ENCODE assay signal across 8 cellular contexts in the genomic region with DNA sequence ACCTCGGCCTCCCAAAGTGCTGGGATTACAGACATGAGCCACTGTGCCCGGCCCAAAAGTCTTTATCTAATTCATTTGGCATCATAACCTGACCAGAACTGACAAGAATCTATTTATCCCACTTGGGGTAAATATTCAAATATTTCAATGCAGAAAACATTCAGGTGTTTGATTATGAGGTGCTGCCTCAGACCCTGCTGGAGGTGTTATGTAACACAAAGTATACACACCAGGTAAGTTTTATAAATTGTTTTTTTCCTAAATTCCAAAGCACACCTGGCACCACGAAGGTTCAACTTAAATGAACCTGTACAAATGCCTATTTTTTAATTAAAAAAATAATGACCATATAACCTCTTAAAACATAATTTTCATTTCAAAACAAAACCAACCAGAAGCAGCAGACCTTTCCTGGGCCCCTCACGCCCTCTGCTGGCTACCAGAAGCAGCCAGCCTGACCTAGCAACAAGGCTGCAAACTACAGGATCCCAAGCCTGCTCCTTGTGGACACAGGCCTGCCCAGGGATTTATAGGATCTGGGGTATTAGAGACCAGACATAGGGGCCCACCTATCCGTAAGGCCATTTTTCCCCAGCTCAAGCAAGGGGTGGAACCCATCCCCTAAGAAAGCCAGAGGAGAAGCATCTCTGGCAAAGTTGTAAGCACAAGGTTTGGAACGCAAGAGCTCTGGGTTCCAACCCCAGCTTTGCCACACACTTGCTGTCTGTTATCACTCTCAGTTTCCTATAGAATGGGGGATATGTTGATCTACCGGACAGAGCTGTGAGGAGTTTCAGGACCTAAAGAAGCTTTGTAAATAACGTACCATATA. TPM values are rescaled to one million over a fixed set of nuclear protein-coding genes. Genes with fewer than 3 reads are reported as not detected.
DNase-seq lines count a peak whose midpoint lies in the region; ATAC-seq and TF ChIP-seq lines count a peak whose summit lies in the region.

No MANE protein-coding gene starts in this region.

- ATAC-seq in natural killer cell (peak; percentile 59 to 72 (median 70)), HG03460 (IDR thresholded peaks at IDR 0.05; ENCODE audit: unreplicated experiment) (no peak), GM21390 (IDR thresholded peaks at IDR 0.05; ENCODE audit: unreplicated experiment) (no peak)

- peak; percentile 43 for DNase-seq in A673 (ENCODE audit: low spot score)
- DNase-seq in GM03348 (ENCODE audit: low spot score), result peak; percentile 65
- peak; percentile 54 for DNase-seq in NAMALWA (ENCODE audit: low spot score)
- DNase-seq in activated CD4-positive, alpha-beta memory T cell treated with anti-CD3 and anti-CD28 coated beads for 36 hours, result peak; percentile 65
- peak; percentile 63 to 78 for DNase-seq in erythroblast (lab: John Stamatoyannopoulos, UW)
- DNase-seq in natural killer cell, result peak; percentile 36

- no peaks in the 10 kb centered on the region for H3K27me3 Mint-ChIP-seq in activated CD4-positive, alpha-beta memory T cell treated with anti-CD3 and anti-CD28 coated beads for 36 hours
- H3K27me3 Mint-ChIP-seq in natural killer cell (ENCODE audit: low read depth in 2 of 2), result peaks cover 0 to 6% of the 10 kb centered on the region in 2 donors

- peak overlapping the region; percentile 67 for H3K27ac Mint-ChIP-seq in activated CD4-positive, alpha-beta memory T cell treated with anti-CD3 and anti-CD28 coated beads for 36 hours
- H3K27ac Mint-ChIP-seq in natural killer cell, result peak overlapping the region; percentile 40 to 72

- H3K36me3 ChIP-seq in A673 (ENCODE audit: insufficient read depth, low read length, poor library complexity, severe bottlenecking), result no peaks in the 10 kb centered on the region

- H3K27ac ChIP-seq in A673 (ENCODE audit: low read depth, low read length, poor library complexity, severe bottlenecking), result no peak overlapping the region

- TF ChIP-seq POLR2A in erythroblast (IDR thresholded peaks at IDR 0.05; ENCODE audit: low read length), result no peak

- H3K4me1 Mint-ChIP-seq in activated CD4-positive, alpha-beta memory T cell treated with anti-CD3 and anti-CD28 coated beads for 36 hours (ENCODE audit: low read depth), result peaks cover 49% of the 10 kb centered on the region
- H3K4me1 Mint-ChIP-seq in natural killer cell, result peaks cover 29 to 42% of the 10 kb centered on the region in 2 donors

- intact Hi-C loops in A673 (cut with micrococcal nuclease; ENCODE audit: unreplicated experiment), result loop anchor here (10.0 kb wide), 1 partner anchor 141 kb away; a partner anchor contains a TSS
- intact Hi-C loops in activated CD4-positive, alpha-beta memory T cell treated with anti-CD3 and anti-CD28 coated beads for 36 hours (cut with micrococcal nuclease), result no loop called here
- intact Hi-C loops in natural killer cell (cut with micrococcal nuclease), result loop anchor here (2.0 kb wide), 1 partner anchor 297 kb away; no protein-coding TSS in a partner anchor

- no peak overlapping the region for H3K4me3 Mint-ChIP-seq in activated CD4-positive, alpha-beta memory T cell treated with anti-CD3 and anti-CD28 coated beads for 36 hours
- H3K4me3 Mint-ChIP-seq in natural killer cell, result no peak overlapping the region

- no peaks in the 10 kb centered on the region for H3K27me3 ChIP-seq in A673 (replicated peaks; ENCODE audit: insufficient read depth, low read depth, low read length, poor library complexity)

- no peak overlapping the region for H3K4me3 ChIP-seq in A673 (ENCODE audit: low read depth, low read length, poor library complexity, severe bottlenecking)

- BruUV-seq in A673 (replicated peaks; lab: Mats Ljungman, UMichigan), result no TSS peak

- H3K4me1 ChIP-seq in A673 (ENCODE audit: insufficient read depth, low read length, poor library complexity, severe bottlenecking), result no peaks in the 10 kb centered on the region

- TF ChIP-seq CTCF in A673 (conservative IDR thresholded peaks at IDR 0.05; ENCODE audit: low read depth, low read length) (peak; percentile 84), natural killer cell (IDR thresholded peaks at IDR 0.05) (peak; percentile 71)

- H3K9me3 ChIP-seq in A673 (ENCODE audit: low read depth, low read length, poor library complexity, severe bottlenecking), result no peaks in the 10 kb centered on the region

- peaks cover 20% of the 10 kb centered on the region for H3K36me3 Mint-ChIP-seq in activated CD4-positive, alpha-beta memory T cell treated with anti-CD3 and anti-CD28 coated beads for 36 hours
- H3K36me3 Mint-ChIP-seq in natural killer cell, result no peaks in the 10 kb centered on the region

- CTCF ChIA-PET in A673 (lab: Charles Lee), result interaction anchor here (0.6 kb wide), 1 partner anchor 297 kb away, joined by 3 read pairs; no protein-coding TSS in a partner anchor
- CTCF ChIA-PET in activated CD4-positive, alpha-beta memory T cell treated with anti-CD3 and anti-CD28 coated beads for 36 hours (lab: Charles Lee), result interaction anchor here (0.6 to 2.5 kb wide), 16 partner anchors 8 to 314 kb away, joined by 3 to 17 read pairs (median 5); a partner anchor contains a TSS

- H3K9me3 Mint-ChIP-seq in activated CD4-positive, alpha-beta memory T cell treated with anti-CD3 and anti-CD28 coated beads for 36 hours, result no peaks in the 10 kb centered on the region
- H3K9me3 Mint-ChIP-seq in natural killer cell, result no peaks in the 10 kb centered on the region

- POLR2A ChIA-PET in A673 (lab: Charles Lee; ENCODE audit: low non-redundant PET), result interaction anchor here (0.6 kb wide), 1 partner anchor 52 kb away, joined by 4 read pairs; no protein-coding TSS in a partner anchor
- POLR2A ChIA-PET in activated CD4-positive, alpha-beta memory T cell treated with anti-CD3 and anti-CD28 coated beads for 36 hours (lab: Charles Lee), result interaction anchor here (1.6 to 3.6 kb wide), 2 partner anchors 12 to 34 kb away, joined by 4 to 14 read pairs; a partner anchor contains a TSS

RNA-seq across cellular contexts. Expression of a gene that starts 11.7 kb away (rescaled TPM):
- total RNA-seq in A673 (2021) (58.0 and 67.5 TPM in 2 replicates), natural killer cell (100 to 1,000 TPM in 1 of 3 donors, 10 to 100 TPM in 2; 92.2 to 106 (median 92.5) TPM)
- total RNA-seq in activated CD4-positive, alpha-beta memory T cell treated with anti-CD3 and anti-CD28 coated beads for 36 hours, result 10 to 100 TPM; 83.4 to 85.4 TPM

RNA-seq across cellular contexts. Expression of a gene that starts 25.9 kb away (rescaled TPM):
- total RNA-seq in A673 (2021) (3.6 and 4.3 TPM in 2 replicates), natural killer cell (1 to 10 TPM; 2.7 to 3.6 (median 3.0) TPM)
- 1 to 10 TPM; 2.4 to 2.5 TPM for total RNA-seq in activated CD4-positive, alpha-beta memory T cell treated with anti-CD3 and anti-CD28 coated beads for 36 hours

RNA-seq across cellular contexts. Expression of a gene that starts 26.9 kb away (rescaled TPM):
- total RNA-seq in A673 (2021) (14.9 and 19.9 TPM in 2 replicates), natural killer cell (100 to 1,000 TPM; 134 to 173 (median 150) TPM)
- total RNA-seq in activated CD4-positive, alpha-beta memory T cell treated with anti-CD3 and anti-CD28 coated beads for 36 hours, result 100 to 1,000 TPM; 386 to 401 TPM

RNA-seq across cellular contexts. Expression of a gene that starts 34.3 kb away (rescaled TPM):
- total RNA-seq in A673 (2021), result 21.7 and 30.4 TPM in 2 replicates
- 10 to 100 TPM; 16.9 to 19.2 TPM for total RNA-seq in activated CD4-positive, alpha-beta memory T cell treated with anti-CD3 and anti-CD28 coated beads for 36 hours
- 10 to 100 TPM; 16.5 to 30.1 (median 18.3) TPM for total RNA-seq in natural killer cell

RNA-seq across cellular contexts. Expression of a gene that starts 48.0 kb away (rescaled TPM):
- total RNA-seq in A673 (2021) (113 and 133 TPM in 2 replicates), natural killer cell (10 to 100 TPM; 57.2 to 62.0 (median 59.1) TPM)
- 10 to 100 TPM; 85.0 to 85.5 TPM for total RNA-seq in activated CD4-positive, alpha-beta memory T cell treated with anti-CD3 and anti-CD28 coated beads for 36 hours

Comparison
In these comparisons a context has a peak if more than half of its experiments do, and no peak if none do; other contexts are left out.
1. ATAC-seq: peak in natural killer cell (3 of 3); none in HG03460 (single experiment) and GM21390 (single experiment).
2. Peak in every context shown above with its lines, with median percentiles within 50 percentile points of each other: DNase-seq.